Comparison of ENCODE assay signal across 8 cellular contexts in genomic region chr7:5731156-5731809, GRCh38. TPM values are rescaled to one million over a fixed set of nuclear protein-coding genes. Genes with fewer than 3 reads are reported as not detected.
DNase-seq lines count a peak whose midpoint lies in the region; ATAC-seq, FAIRE-seq and TF ChIP-seq lines count a peak whose summit lies in the region.
"Not testable (repeated sequence)": the region's sequence is repeated elsewhere in the genome, so short reads cannot be mapped to it uniquely, and the experiment has no call there.

No MANE protein-coding gene starts in this region.

- not testable (repeated sequence) for H3K9me3 Mint-ChIP-seq in IgD-negative memory B cell; activated CD8-positive, alpha-beta T cell treated with anti-CD3 and anti-CD28 coated beads for 36 hours; activated naive CD8-positive, alpha-beta T cell treated with anti-CD3 and anti-CD28 coated beads, Interleukin-2, amount 50 U/mL, for 24 hours; natural killer cell

- peak; percentile 98 for FAIRE-seq in urothelium cell line (lab: Jason Lieb, UNC)

- peak overlapping the region in 1 of 4 donors; percentile 53 for H3K4me3 Mint-ChIP-seq in IgD-negative memory B cell
- H3K4me3 Mint-ChIP-seq in activated CD8-positive, alpha-beta T cell treated with anti-CD3 and anti-CD28 coated beads for 36 hours; activated naive CD8-positive, alpha-beta T cell treated with anti-CD3 and anti-CD28 coated beads, Interleukin-2, amount 50 U/mL, for 24 hours; natural killer cell: not testable (repeated sequence)

- POLR2A ChIA-PET in activated CD8-positive, alpha-beta T cell treated with anti-CD3 and anti-CD28 coated beads for 36 hours (lab: Charles Lee) = not testable (repeated sequence)

- not testable (repeated sequence) for H3K27me3 Mint-ChIP-seq in IgD-negative memory B cell; activated CD8-positive, alpha-beta T cell treated with anti-CD3 and anti-CD28 coated beads for 36 hours; activated naive CD8-positive, alpha-beta T cell treated with anti-CD3 and anti-CD28 coated beads, Interleukin-2, amount 50 U/mL, for 24 hours; natural killer cell (ENCODE audit: low read depth in 2 of 2)

- H3K4me1 Mint-ChIP-seq in IgD-negative memory B cell = peaks cover 10 to 15% (median 10%) of the 10 kb centered on the region in 3 donors
- peaks cover 22% of the 10 kb centered on the region for H3K4me1 Mint-ChIP-seq in activated CD8-positive, alpha-beta T cell treated with anti-CD3 and anti-CD28 coated beads for 36 hours (ENCODE audit: low read depth)
- peaks cover 28% of the 10 kb centered on the region for H3K4me1 Mint-ChIP-seq in activated naive CD8-positive, alpha-beta T cell treated with anti-CD3 and anti-CD28 coated beads, Interleukin-2, amount 50 U/mL, for 24 hours
- H3K4me1 Mint-ChIP-seq in natural killer cell = not testable (repeated sequence)

- intact Hi-C loops in activated CD8-positive, alpha-beta T cell treated with anti-CD3 and anti-CD28 coated beads for 36 hours (cut with micrococcal nuclease) = loop anchor here (5.0 kb wide), 1 partner anchor 41 kb away; no protein-coding TSS in a partner anchor
- intact Hi-C loops in natural killer cell (cut with micrococcal nuclease) = not testable (repeated sequence)

- peak; percentile 49 for DNase-seq in activated CD8-positive, alpha-beta T cell treated with anti-CD3 and anti-CD28 coated beads for 36 hours
- DNase-seq in activated naive CD8-positive, alpha-beta T cell treated with anti-CD3 and anti-CD28 coated beads, Interleukin-2, amount 50 U/mL, for 24 hours; natural killer cell; urothelium cell line (ENCODE audit: low spot score): not testable (repeated sequence)

- H3K27ac Mint-ChIP-seq in IgD-negative memory B cell = peak overlapping the region in 2 of 3 donors; percentile 40 to 65
- H3K27ac Mint-ChIP-seq in activated CD8-positive, alpha-beta T cell treated with anti-CD3 and anti-CD28 coated beads for 36 hours = peak overlapping the region; percentile 82
- H3K27ac Mint-ChIP-seq in activated naive CD8-positive, alpha-beta T cell treated with anti-CD3 and anti-CD28 coated beads, Interleukin-2, amount 50 U/mL, for 24 hours = peak overlapping the region; percentile 77
- not testable (repeated sequence) for H3K27ac Mint-ChIP-seq in natural killer cell

- not testable (repeated sequence) for H3K36me3 Mint-ChIP-seq in IgD-negative memory B cell
- H3K36me3 Mint-ChIP-seq in activated CD8-positive, alpha-beta T cell treated with anti-CD3 and anti-CD28 coated beads for 36 hours (ENCODE audit: low read depth) = peaks cover 42% of the 10 kb centered on the region
- H3K36me3 Mint-ChIP-seq in activated naive CD8-positive, alpha-beta T cell treated with anti-CD3 and anti-CD28 coated beads, Interleukin-2, amount 50 U/mL, for 24 hours (ENCODE audit: low read depth) = peaks cover 50% of the 10 kb centered on the region
- H3K36me3 Mint-ChIP-seq in natural killer cell = peaks cover 11% of the 10 kb centered on the region

- not testable (repeated sequence) for TF ChIP-seq CTCF in activated CD8-positive, alpha-beta T cell treated with anti-CD3 and anti-CD28 coated beads for 36 hours (IDR thresholded peaks at IDR 0.05); natural killer cell (IDR thresholded peaks at IDR 0.05)

- ATAC-seq in GM18861 (IDR thresholded peaks at IDR 0.05; ENCODE audit: unreplicated experiment) = peak; percentile 60
- ATAC-seq in GM21515 (IDR thresholded peaks at IDR 0.05; ENCODE audit: unreplicated experiment) = peak; percentile 80
- peak; percentile 53 for ATAC-seq in HG02973 (IDR thresholded peaks at IDR 0.05; ENCODE audit: unreplicated experiment)
- peak; percentile 97 for ATAC-seq in activated CD8-positive, alpha-beta T cell treated with anti-CD3 and anti-CD28 coated beads for 36 hours
- ATAC-seq in activated naive CD8-positive, alpha-beta T cell treated with anti-CD3 and anti-CD28 coated beads, Interleukin-2, amount 50 U/mL, for 24 hours = peak; percentile 99
- peak; percentile 50 to 71 (median 52) for ATAC-seq in natural killer cell

- CTCF ChIA-PET in activated CD8-positive, alpha-beta T cell treated with anti-CD3 and anti-CD28 coated beads for 36 hours (lab: Charles Lee) = interaction anchor here (0.9 to 1.2 kb wide), 3 partner anchors 22 to 96 kb away, joined by 3 to 4 read pairs (median 4); partner anchors contain the start of gene RNF216

RNA-seq across cellular contexts. Expression of gene RNF216, which starts 50.2 kb away (rescaled TPM):
- polyA plus RNA-seq in IgD-negative memory B cell = 31.6 TPM
- total RNA-seq in activated CD8-positive, alpha-beta T cell treated with anti-CD3 and anti-CD28 coated beads for 36 hours = 10 to 100 TPM; 46.2 to 48.0 TPM
- total RNA-seq in natural killer cell = 10 to 100 TPM; 73.6 to 86.6 (median 78.7) TPM
